ENCODE assay signal across 12 cellular contexts in the genomic region with DNA sequence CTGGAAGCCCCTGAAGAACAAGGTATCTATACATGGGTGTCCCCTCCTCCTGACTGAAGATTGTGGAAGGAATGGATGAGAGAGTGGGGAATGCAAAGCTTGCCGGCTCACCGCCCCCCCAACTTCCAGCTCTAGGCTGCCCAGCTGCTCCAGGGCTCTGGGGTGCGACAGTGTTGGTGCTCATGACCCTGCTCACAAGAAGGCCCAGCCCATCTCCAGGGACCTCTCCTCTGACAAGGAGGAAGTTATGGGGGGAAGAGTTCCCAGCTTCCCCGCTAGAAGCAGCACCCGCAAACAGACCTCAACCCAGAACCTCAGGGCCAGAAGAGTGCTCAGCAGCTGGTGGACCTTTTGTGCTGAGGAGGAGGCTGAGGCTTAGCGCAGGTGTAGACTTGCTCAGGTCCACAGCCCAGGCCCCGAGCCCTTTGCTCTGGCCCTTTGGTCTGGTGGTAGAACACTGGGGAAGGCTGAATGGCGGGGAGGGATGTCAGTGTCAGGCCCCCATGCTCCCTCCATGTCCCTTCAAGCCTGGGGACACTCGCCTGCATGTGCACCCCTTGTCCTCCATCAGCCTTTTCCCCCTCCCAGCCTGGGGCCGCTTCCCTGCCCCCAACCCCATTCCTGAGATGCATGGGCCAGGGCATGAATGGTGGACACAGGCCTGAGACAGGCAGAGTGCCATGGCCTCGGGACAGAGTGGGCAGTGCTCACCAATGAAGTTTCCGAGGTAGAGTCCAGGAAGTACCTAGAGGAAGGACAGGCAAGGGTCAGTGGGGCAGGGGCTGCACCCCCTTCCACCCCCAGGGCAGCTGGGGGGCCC. TPM values are rescaled to one million over a fixed set of nuclear protein-coding genes. Genes with fewer than 3 reads are reported as not detected.
A peak's percentile ranks its signal among the peaks of the same experiment; 100 is the strongest.
DNase-seq lines count a peak whose midpoint lies in the region; ATAC-seq and TF ChIP-seq lines count a peak whose summit lies in the region.
"Had no signal": no experiment of that assay in that cellular context is flagged by ENCODE, and none has a peak within 500 bp of the region (broad histone marks: within the 10 kb centered on the region; RNA-seq: fewer than 3 reads in every experiment).

No MANE protein-coding gene starts in this region.

- WGBS in SK-N-SH (ENCODE audit: low lambda C conversion rate): 89% methylated on average over 7 of the region's 12 CpGs
- WGBS in right cardiac atrium: 75% methylated on average over 12 of the region's 12 CpGs
- WGBS in sigmoid colon, 2 donors: 76 to 78% methylated on average over 12 of the region's 12 CpGs

- H3F3A ChIP-seq in SK-N-SH (replicated peaks; ENCODE audit: insufficient read depth): peaks cover 5% of the 10 kb centered on the region
- no peaks in the 10 kb centered on the region for H3F3A ChIP-seq in SU-DHL-6 (ENCODE audit: insufficient read depth)

- CTCF ChIA-PET in SK-N-SH (lab: Yijun Ruan, JAX): interaction anchor here (0.6 to 3.1 kb wide), 13 partner anchors 10 to 162 kb away, joined by 3 to 13 read pairs (median 3); a partner anchor contains a TSS

- H3K4me1 ChIP-seq in SK-N-SH (ENCODE audit: control insufficient read depth in 1 of 2, insufficient read depth in 2 of 2, low read depth in 1 of 2, low read length in 1 of 2) (peaks cover 0 to 23% of the 10 kb centered on the region in 2 experiments; a peak in 1 of 4 replicates), right cardiac atrium (ENCODE audit: control insufficient read depth, insufficient read depth, low read length) (peaks cover 2% of the 10 kb centered on the region), sigmoid colon (peaks cover 0 to 21% (median 17%) of the 10 kb centered on the region in 4 donors)

- no peak for TF ChIP-seq RAD21 in SK-N-SH (IDR thresholded peaks at IDR 0.05; ENCODE audit: low read length)

- H3K9me3 ChIP-seq in SK-N-SH: no peaks in the 10 kb centered on the region
- H3K9me3 ChIP-seq in SU-DHL-6 (ENCODE audit: insufficient read depth, low read length): no peaks in the 10 kb centered on the region
- H3K9me3 ChIP-seq in right cardiac atrium (ENCODE audit: control insufficient read depth, low read length): no peaks in the 10 kb centered on the region
- H3K9me3 ChIP-seq in sigmoid colon: no peaks in the 10 kb centered on the region
- H3K9me3 ChIP-seq: left lung had no signal

- H3K9me2 ChIP-seq in SK-N-SH: no peaks in the 10 kb centered on the region
- H3K9me2 ChIP-seq in SU-DHL-6 (replicated peaks; ENCODE audit: insufficient read depth, low read length): no peaks in the 10 kb centered on the region

- no peaks in the 10 kb centered on the region for H3K36me3 ChIP-seq in SK-N-SH (replicated peaks in 1 of 2; ENCODE audit: control insufficient read depth in 1 of 2, insufficient read depth in 2 of 2, low read length in 1 of 2)
- H3K36me3 ChIP-seq in SU-DHL-6 (ENCODE audit: low read length): no peaks in the 10 kb centered on the region
- no peaks in the 10 kb centered on the region for H3K36me3 ChIP-seq in sigmoid colon
- H3K36me3 ChIP-seq: left lung had no signal

- H3K79me2 ChIP-seq in SK-N-SH (ENCODE audit: insufficient read depth) (no peaks in the 10 kb centered on the region), SU-DHL-6 (ENCODE audit: insufficient read depth, low read length) (no peaks in the 10 kb centered on the region)

- TF ChIP-seq POLR2A in sigmoid colon (IDR thresholded peaks at IDR 0.05): no peak

- H4K20me1 ChIP-seq in SK-N-SH (ENCODE audit: insufficient read depth) (no peaks in the 10 kb centered on the region), SU-DHL-6 (ENCODE audit: low read depth, low read length) (no peaks in the 10 kb centered on the region)

- H3K9ac ChIP-seq in SK-N-SH: peak overlapping the region; percentile 71
- H3K9ac ChIP-seq in SU-DHL-6 (ENCODE audit: low read length): no peak overlapping the region

- POLR2A ChIA-PET in SK-N-SH (lab: Yijun Ruan, JAX): no interaction called here

- H2AFZ ChIP-seq in SK-N-SH (ENCODE audit: low read depth) (0 out of 2 replicates have a peak overlapping the region, but pooled peaks have one; percentile 94), SU-DHL-6 (ENCODE audit: low read depth, low read length, severe bottlenecking) (no peak overlapping the region)

- TF ChIP-seq EP300 in SK-N-SH (IDR thresholded peaks at IDR 0.05; ENCODE audit: borderline replicate concordance in 1 of 2, low read depth in 1 of 2, low read length in 1 of 2) (no peak), sigmoid colon (IDR thresholded peaks at IDR 0.05) (no peak)

- intact Hi-C loops in right cardiac atrium (cut with DNase I): no loop called here
- intact Hi-C loops in sigmoid colon (cut with DNase I): no loop called here

- ATAC-seq in SK-N-SH treated with all-trans-retinoic acid at 6 μM for 48 hours: no peak; the same call in 2 of the 3 replicates
- ATAC-seq in right cardiac atrium: no peak
- ATAC-seq in HG03571 (IDR thresholded peaks at IDR 0.05; ENCODE audit: unreplicated experiment): no peak

- H3K4me2 ChIP-seq in SK-N-SH (peak overlapping the region; percentile 81), SU-DHL-6 (ENCODE audit: low read depth, low read length, poor library complexity, severe bottlenecking) (peak overlapping the region; percentile 58)

- H3K27me3 ChIP-seq in SK-N-SH (ENCODE audit: insufficient read depth) (no peaks in the 10 kb centered on the region), SU-DHL-6 (ENCODE audit: low read length) (no peaks in the 10 kb centered on the region), right cardiac atrium (ENCODE audit: control insufficient read depth, insufficient read depth) (no peaks in the 10 kb centered on the region), sigmoid colon (peaks cover 4 to 19% (median 14%) of the 10 kb centered on the region in 3 donors)

- H3K4me3 ChIP-seq in SK-N-SH (ENCODE audit: low read depth in 2 of 2, low read length in 1 of 2) (peak overlapping the region; percentile 66 to 69; a peak in 3 of 4 replicates), SU-DHL-6 (ENCODE audit: insufficient read depth, low read length, poor library complexity, severe bottlenecking) (no peak overlapping the region), right cardiac atrium (ENCODE audit: low read length) (peak overlapping the region; percentile 60), sigmoid colon (peak overlapping the region in 3 of 4 donors; percentile 53 to 81 (median 77))

- DNase-seq in SK-N-SH (peak; percentile 18), right cardiac atrium (no peak), sigmoid colon (no peak), LoVo (ENCODE audit: low spot score) (no peak)
- DNase-seq in stimulated activated CD4-positive, alpha-beta T cell treated with anti-CD3 and anti-CD28 coated beads, Interleukin-4, amount 100 ng/mL, for 1 hour: no peak
- DNase-seq: activated CD4-positive, CD25-positive, alpha-beta regulatory T cell; NCI-H187 had no signal

- TF ChIP-seq CTCF in SK-N-SH (IDR thresholded peaks at IDR 0.05) (no peak), SU-DHL-6 (IDR thresholded peaks at IDR 0.05; ENCODE audit: insufficient read depth, low read length, poor library complexity, severe bottlenecking) (no peak), sigmoid colon (IDR thresholded peaks at IDR 0.05) (no peak)

- no peak overlapping the region; a peak in 1 of 4 replicates for H3K27ac ChIP-seq in SK-N-SH (ENCODE audit: low read depth in 2 of 2, low read length in 1 of 2)
- no peak overlapping the region for H3K27ac ChIP-seq in SU-DHL-6 (ENCODE audit: low read depth, low read length)
- no peak overlapping the region for H3K27ac ChIP-seq in right cardiac atrium (ENCODE audit: low read length)
- no peak overlapping the region for H3K27ac ChIP-seq in sigmoid colon
- H3K27ac ChIP-seq: 22Rv1, left lung had no signal

TF ChIP-seq in SK-N-SH, 30 proteins besides CTCF, POLR2A, EP300 and RAD21:
- TF ChIP-seq TEAD4 (IDR thresholded peaks at IDR 0.05; ENCODE audit: borderline replicate concordance, insufficient read depth) (no peak), TAF1 (IDR thresholded peaks at IDR 0.05; ENCODE audit: borderline replicate concordance, low read depth, low read length) (no peak), MXI1 (IDR thresholded peaks at IDR 0.05; ENCODE audit: low read depth, low read length) (no peak), RXRA (IDR thresholded peaks at IDR 0.05; ENCODE audit: borderline replicate concordance, low read depth) (no peak), ELF1 (IDR thresholded peaks at IDR 0.05) (no peak)
TF ChIP-seq in SK-N-SH: peak in this region for 0.

TF ChIP-seq in SK-N-SH treated with all-trans-retinoic acid at 6 μM for 48 hours, 23 proteins besides CTCF, POLR2A, EP300 and RAD21 (continues in another document):
- no peak for TF ChIP-seq ZNF70 (CRISPR knock-in tag; IDR thresholded peaks at IDR 0.05)

RNA-seq across cellular contexts. Expression of a gene that starts 1.3 kb away (rescaled TPM):
- 4.3 and 5.4 TPM in 2 replicates for polyA plus RNA-seq in SK-N-SH (2012; rRNA removed)
- 2.6 and 4.9 TPM in 2 replicates for polyA plus RNA-seq in SK-N-SH (2012; cell fraction: cytosol; rRNA removed)
- polyA plus RNA-seq in SK-N-SH (2012; cell fraction: nucleus; rRNA removed): 11.5 and 13.8 TPM in 2 replicates
- 1 to 10 TPM; 6.6 to 8.3 (median 7.1) TPM for total RNA-seq in right cardiac atrium
- 11.0 TPM for polyA plus RNA-seq in right cardiac atrium
- 1 to 10 TPM in 3 of 4 donors, not detected in 1; 1.7 to 2.6 (median 2.0) TPM for total RNA-seq in sigmoid colon
- 1 to 10 TPM in 1 of 3 donors, under 1 TPM in 1, not detected in 1; 0.60 to 1.2 TPM for polyA plus RNA-seq in sigmoid colon

RNA-seq across cellular contexts. Expression of a gene that starts 1.4 kb away (rescaled TPM):
- polyA plus RNA-seq in SK-N-SH (2012; rRNA removed) (0.23 and 0.32 TPM in 2 replicates), right cardiac atrium (0.14 TPM), sigmoid colon (under 1 TPM in 1 of 3 donors, not detected in 2; 0.15 TPM)
- polyA plus RNA-seq in SK-N-SH (2012; cell fraction: cytosol; rRNA removed): 0.24 and 0.30 TPM in 2 replicates
- polyA plus RNA-seq in SK-N-SH (2012; cell fraction: nucleus; rRNA removed): 1.2 and 1.8 TPM in 2 replicates
- total RNA-seq in right cardiac atrium (under 1 TPM in 2 of 4 donors, not detected in 2; 0.15 to 0.19 TPM), sigmoid colon (1 to 10 TPM in 1 of 4 donors, not detected in 3; 1.1 TPM)

RNA-seq across cellular contexts. Expression of a gene that starts 23.7 kb away (rescaled TPM):
- polyA plus RNA-seq in SK-N-SH (2012; rRNA removed) (0.73 and 0.99 TPM in 2 replicates), right cardiac atrium (3.0 TPM), sigmoid colon (under 1 TPM in 2 of 3 donors, not detected in 1; 0.60 to 0.66 TPM)
- polyA plus RNA-seq in SK-N-SH (2012; cell fraction: cytosol; rRNA removed): 0.48 and 0.83 TPM in 2 replicates
- 0.58 and 0.85 TPM in 2 replicates for polyA plus RNA-seq in SK-N-SH (2012; cell fraction: nucleus; rRNA removed)
- total RNA-seq in right cardiac atrium (1 to 10 TPM; 2.0 to 4.3 (median 3.5) TPM), sigmoid colon (not detected)

RNA-seq across cellular contexts. Expression of a gene that starts 49.9 kb away (rescaled TPM):
- polyA plus RNA-seq in SK-N-SH (2012; rRNA removed): 0.21 and 0.31 TPM in 2 replicates
- 0.09 and 0.18 TPM in 2 replicates for polyA plus RNA-seq in SK-N-SH (2012; cell fraction: cytosol; rRNA removed)
- polyA plus RNA-seq in SK-N-SH (2012; cell fraction: nucleus; rRNA removed): 1.0 and 1.3 TPM in 2 replicates
- 1 to 10 TPM in 1 of 4 donors, under 1 TPM in 3; 0.51 to 2.0 (median 0.83) TPM for total RNA-seq in right cardiac atrium
- polyA plus RNA-seq in right cardiac atrium: 0.54 TPM
- under 1 TPM in 2 of 4 donors, not detected in 2; 0.16 to 0.81 TPM for total RNA-seq in sigmoid colon
- polyA plus RNA-seq in sigmoid colon: under 1 TPM in 1 of 3 donors, not detected in 2; 0.39 TPM
- total RNA-seq: left lung had no signal
